25 cellular contexts compared by ENCODE assay signal in the genomic region with DNA sequence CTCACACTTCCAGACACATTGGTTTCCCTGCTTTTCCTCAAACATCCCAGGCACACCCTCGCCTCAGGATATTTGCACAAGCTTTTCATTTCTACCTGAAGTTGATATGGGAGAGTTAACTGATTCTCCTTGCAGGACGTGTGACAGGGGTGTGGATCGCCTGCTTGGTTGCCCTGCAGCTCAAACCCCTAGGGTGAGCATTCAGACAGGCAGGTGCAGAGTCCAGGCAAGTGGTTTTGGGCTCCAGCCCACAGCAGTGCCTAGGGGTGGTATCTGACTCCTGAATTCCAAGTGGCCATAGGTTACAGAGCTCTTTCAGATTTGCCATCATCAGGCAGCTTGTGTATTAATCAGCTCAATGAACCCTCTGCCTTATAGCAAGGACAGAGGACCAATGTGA.
DNase-seq lines count a peak whose midpoint lies in the region; ATAC-seq, FAIRE-seq and TF ChIP-seq lines count a peak whose summit lies in the region.
"Had no signal": no experiment of that assay in that cellular context is flagged by ENCODE, and none has a peak within 500 bp of the region (broad histone marks: within the 10 kb centered on the region; RNA-seq: fewer than 3 reads in every experiment).

No MANE protein-coding gene starts in this region.

- FAIRE-seq in H1 (lab: Jason Lieb, UNC), result no peak
- FAIRE-seq in urothelium cell line (lab: Jason Lieb, UNC), result peak; percentile 5
- FAIRE-seq: A204.1, RCC 7860 had no signal

- H3K4me1 ChIP-seq in HUES48 (ENCODE audit: control insufficient read depth, insufficient read depth, low read length) (peaks cover 45% of the 10 kb centered on the region), H1 (replicated peaks in 1 of 4; ENCODE audit: control insufficient read depth in 3 of 4, insufficient read depth in 4 of 4, low read length in 3 of 4) (peaks cover 0 to 7% (median 5%) of the 10 kb centered on the region in 4 experiments; a peak in 3 of 7 replicates), mesenchymal stem cell (ENCODE audit: control insufficient read depth, insufficient read depth, low read depth, low read length) (no peaks in the 10 kb centered on the region)
- H3K4me1 ChIP-seq: BLaER1, HAP-1 had no signal

- no peak overlapping the region; the same call in 1 of the 2 replicates for H2AFZ ChIP-seq in H1 (ENCODE audit: low read length)
- H2AFZ ChIP-seq in mesenchymal stem cell (ENCODE audit: low read depth, low read length), result no peak overlapping the region

- H3K14ac ChIP-seq in H1 (ENCODE audit: insufficient read length) (no peak overlapping the region), mesenchymal stem cell (ENCODE audit: low read length in 2 of 2) (no peak overlapping the region)

- WGBS in H1 (ENCODE audit: extremely low coverage in 1 of 2, insufficient coverage in 1 of 2, insufficient read length in 1 of 2, insufficient replicate concordance in 2 of 2, low coverage in 1 of 2, low lambda C conversion rate in 2 of 2, missing lambda C conversion rate in 1 of 2), 2 experiments, result 76% methylated on average over 3 of the region's 3 CpGs; no CpG with 5 or more reads in 1 of the 2 experiments
- WGBS in lower leg skin, 2 donors, result 49 to 62% methylated on average over 3 of the region's 3 CpGs
- 60% methylated on average over 3 of the region's 3 CpGs for WGBS in mesenchymal stem cell

- CTCF ChIA-PET in H1 (lab: Charles Lee; ENCODE audit: partially characterized antibody), result interaction anchor here (0.7 to 1.1 kb wide), 3 partner anchors 9 to 188 kb away, joined by 3 read pairs; no protein-coding TSS in a partner anchor

- H3K36me3 ChIP-seq in HUES48 (ENCODE audit: control insufficient read depth, insufficient read depth, low read length) (no peaks in the 10 kb centered on the region), H1 (ENCODE audit: control insufficient read depth in 2 of 4, insufficient read depth in 4 of 4, low read length in 3 of 4) (no peaks in the 10 kb centered on the region), mesenchymal stem cell (ENCODE audit: control insufficient read depth in 1 of 2, insufficient read depth in 2 of 2, low read depth in 1 of 2, low read length in 2 of 2) (no peaks in the 10 kb centered on the region)
- H3K36me3 ChIP-seq: BLaER1, HAP-1 had no signal

- no peaks in the 10 kb centered on the region for H4K20me1 ChIP-seq in H1 (replicated peaks in 1 of 2; ENCODE audit: control insufficient read depth in 1 of 2, insufficient read depth in 2 of 2, low read length in 2 of 2)
- H4K20me1 ChIP-seq: BLaER1 had no signal

- H2BK5ac ChIP-seq in H1 (ENCODE audit: low read depth, low read length) (peak overlapping the region; percentile 76), mesenchymal stem cell (ENCODE audit: low read depth, low read length, poor library complexity, severe bottlenecking) (no peak overlapping the region)

- intact Hi-C loops in lower leg skin (cut with DNase I; ENCODE audit: low total_unique reads), result no loop called here

- TF ChIP-seq POLR2A in H1 (IDR thresholded peaks at IDR 0.05; ENCODE audit: control extremely low read depth in 1 of 2, low read depth in 2 of 2, low read length in 2 of 2) (no peak), lower leg skin (IDR thresholded peaks at IDR 0.05) (no peak)

- H3K79me1 ChIP-seq in H1 (ENCODE audit: low read depth, low read length), result no peaks in the 10 kb centered on the region
- no peaks in the 10 kb centered on the region for H3K79me1 ChIP-seq in mesenchymal stem cell (replicated peaks; ENCODE audit: low read length, poor library complexity, severe bottlenecking)

- peak overlapping the region; percentile 76 for H3K27ac ChIP-seq in HUES48 (ENCODE audit: low read depth, low read length)
- H3K27ac ChIP-seq in H1 (ENCODE audit: low read depth, low read length), result 0 out of 2 replicates have a peak overlapping the region, but pooled peaks have one; percentile 29
- no peak overlapping the region for H3K27ac ChIP-seq in mesenchymal stem cell (ENCODE audit: low read length, poor library complexity, severe bottlenecking)
- H3K27ac ChIP-seq: BLaER1, SK-N-MC had no signal

- peak overlapping the region; percentile 82; the same call in 1 of the 2 replicates for H2BK20ac ChIP-seq in H1 (ENCODE audit: low read length)

- H2AK5ac ChIP-seq in H1 (ENCODE audit: low read depth, low read length), result peak overlapping the region; percentile 1; the same call in 1 of the 2 replicates
- no peak overlapping the region for H2AK5ac ChIP-seq in mesenchymal stem cell (ENCODE audit: low read length, severe bottlenecking)

- no peak overlapping the region for H3K9ac ChIP-seq in HUES48 (ENCODE audit: low read depth, low read length)
- H3K9ac ChIP-seq in H1 (replicated peaks in 1 of 4; ENCODE audit: extremely low read depth in 1 of 4, low read depth in 3 of 4, low read length in 3 of 4), result no peak overlapping the region; a peak in 1 of 7 replicates
- H3K9ac ChIP-seq in mesenchymal stem cell (ENCODE audit: low read length), result no peak overlapping the region
- H3K9ac ChIP-seq: BLaER1 had no signal

- peak overlapping the region; percentile 94 for H2BK12ac ChIP-seq in H1 (ENCODE audit: low read depth, low read length)
- no peak overlapping the region for H2BK12ac ChIP-seq in mesenchymal stem cell (ENCODE audit: low read length in 2 of 2)

- no peak for ATAC-seq in GM21381 (IDR thresholded peaks at IDR 0.05; ENCODE audit: unreplicated experiment)
- ATAC-seq in GM19035 (IDR thresholded peaks at IDR 0.05; ENCODE audit: unreplicated experiment), result no peak

- H3K23me2 ChIP-seq in H1 (ENCODE audit: low read depth, low read length), result no peaks in the 10 kb centered on the region

- TF ChIP-seq CTCF in H1 (IDR thresholded peaks at IDR 0.05; ENCODE audit: control extremely low read depth in 1 of 3, insufficient read depth in 1 of 3, low read depth in 1 of 3, low read length in 3 of 3) (no peak), lower leg skin (IDR thresholded peaks at IDR 0.05) (no peak)

- H2BK15ac ChIP-seq in H1 (ENCODE audit: low read length) (no peak overlapping the region), mesenchymal stem cell (ENCODE audit: low read depth, poor library complexity, severe bottlenecking) (no peak overlapping the region)

- H2BK120ac ChIP-seq in H1 (replicated peaks; ENCODE audit: low read depth, low read length) (peak overlapping the region; percentile 61), mesenchymal stem cell (ENCODE audit: low read depth, low read length) (no peak overlapping the region)

- H4K8ac ChIP-seq in H1 (ENCODE audit: extremely low read depth, insufficient read depth, low read length), result no peak overlapping the region
- H4K8ac ChIP-seq in mesenchymal stem cell (ENCODE audit: low read length), result no peak overlapping the region

- H3K4me3 ChIP-seq in HUES48 (ENCODE audit: low read depth, low read length) (no peak overlapping the region), H1 (ENCODE audit: extremely low read depth in 1 of 4, insufficient read depth in 2 of 4, low read depth in 3 of 4, low read length in 4 of 4) (no peak overlapping the region), lower leg skin (ENCODE audit: low read depth, poor library complexity, severe bottlenecking) (peak overlapping the region; percentile 3), mesenchymal stem cell (ENCODE audit: insufficient read depth in 1 of 2, low read depth in 1 of 2, low read length in 2 of 2) (no peak overlapping the region)
- H3K4me3 ChIP-seq: BLaER1, HAP-1, SK-N-MC had no signal

- no peak overlapping the region for H4K5ac ChIP-seq in H1 (ENCODE audit: insufficient read length, low read depth, low read length)

- H3K79me2 ChIP-seq in H1 (ENCODE audit: control insufficient read depth in 1 of 2, insufficient read depth in 2 of 2, low read length in 2 of 2), result no peaks in the 10 kb centered on the region

- no peak overlapping the region for H3K4ac ChIP-seq in H1 (replicated peaks; ENCODE audit: insufficient read length, low read depth, low read length)
- H3K4ac ChIP-seq in mesenchymal stem cell (ENCODE audit: low read depth in 1 of 2, low read length in 2 of 2), result no peak overlapping the region

- no peak for TF ChIP-seq EP300 in H1 (IDR thresholded peaks at IDR 0.05; ENCODE audit: borderline replicate concordance in 1 of 2, low read depth in 2 of 2, low read length in 2 of 2)

- H4K91ac ChIP-seq in H1 (replicated peaks; ENCODE audit: insufficient read length, low read length) (peak overlapping the region; percentile 15), mesenchymal stem cell (ENCODE audit: low read length) (no peak overlapping the region)

- TF ChIP-seq RAD21 in H1 (IDR thresholded peaks at IDR 0.05 in 1 of 2, conservative IDR thresholded peaks at IDR 0.05 in 1 of 2; ENCODE audit: low read depth in 2 of 2, low read length in 2 of 2), result no peak

- peak overlapping the region; percentile 21 for H3K56ac ChIP-seq in H1 (replicated peaks; ENCODE audit: insufficient read length, low read depth, low read length)

- H3K23ac ChIP-seq in H1 (ENCODE audit: insufficient read length) (no peak overlapping the region), mesenchymal stem cell (ENCODE audit: low read length in 2 of 2) (no peak overlapping the region)

- H3K9me3 ChIP-seq in HUES48 (ENCODE audit: control insufficient read depth, insufficient read depth, low read length), result no peaks in the 10 kb centered on the region
- no peaks in the 10 kb centered on the region; a peak in 1 of 4 replicates for H3K9me3 ChIP-seq in H1 (ENCODE audit: insufficient read depth in 2 of 2, low read depth in 1 of 2, low read length in 1 of 2)
- H3K9me3 ChIP-seq in mesenchymal stem cell (ENCODE audit: control insufficient read depth, low read length), result peaks cover 3% of the 10 kb centered on the region
- H3K9me3 ChIP-seq: BLaER1, HAP-1 had no signal

- peak in 1 of 2 experiments; percentile 45 for DNase-seq in H1 (ENCODE audit: low read depth in 1 of 2, low spot score in 2 of 2)
- no peak for DNase-seq in lower leg skin (ENCODE audit: low spot score in 2 of 2)
- no peak for DNase-seq in urothelium cell line (ENCODE audit: low spot score)
- DNase-seq in activated CD4-positive, alpha-beta T cell treated with anti-CD3 and anti-CD28 coated beads for 4 hours, result no peak
- no peak for DNase-seq in mesenchymal stem cell
- DNase-seq: CD4-positive, CD25-positive, alpha-beta regulatory T cell; DMS153; DND-41; HFFc6; NCI-H1048; NCI-H1417; NCI-H187 treated with DMSO at 0.1 percent for 48 hours; NCI-H2171 treated with DMSO at 0.1 percent for 48 hours; NCI-H345; NCI-H510A treated with DMSO at 0.1 percent for 48 hours; NCI-H774; SIG-M5 had no signal

- H3K27me3 ChIP-seq in HUES48 (ENCODE audit: control insufficient read depth, insufficient read depth, low read length), result no peaks in the 10 kb centered on the region
- H3K27me3 ChIP-seq in H1 (replicated peaks in 1 of 4; ENCODE audit: control insufficient read depth in 3 of 4, extremely low read depth in 1 of 4, insufficient read depth in 3 of 4, low read length in 3 of 4), result no peaks in the 10 kb centered on the region
- H3K27me3 ChIP-seq in mesenchymal stem cell (ENCODE audit: control insufficient read depth in 1 of 2, insufficient read depth in 1 of 2, low read length in 2 of 2), result no peaks in the 10 kb centered on the region
- H3K27me3 ChIP-seq: BLaER1 had no signal

- H3K18ac ChIP-seq in H1 (ENCODE audit: extremely low read depth, low read length), result peak overlapping the region; percentile 54; the same call in 1 of the 2 replicates
- no peak overlapping the region for H3K18ac ChIP-seq in mesenchymal stem cell (ENCODE audit: low read depth in 1 of 2, low read length in 2 of 2)

- H3K4me2 ChIP-seq in H1 (ENCODE audit: insufficient read depth in 1 of 2, low read depth in 2 of 2, low read length in 2 of 2) (peak overlapping the region in 1 of 2 experiments; percentile 15; a peak in 1 of 4 replicates), mesenchymal stem cell (ENCODE audit: low read length, poor library complexity, severe bottlenecking) (no peak overlapping the region)
- H3K4me2 ChIP-seq: BLaER1 had no signal

- POLR2A ChIA-PET in H1 (lab: Charles Lee; ENCODE audit: partially characterized antibody), result no interaction called here
